Comparison of ENCODE assay signal across 1 cellular context in the genomic region with DNA sequence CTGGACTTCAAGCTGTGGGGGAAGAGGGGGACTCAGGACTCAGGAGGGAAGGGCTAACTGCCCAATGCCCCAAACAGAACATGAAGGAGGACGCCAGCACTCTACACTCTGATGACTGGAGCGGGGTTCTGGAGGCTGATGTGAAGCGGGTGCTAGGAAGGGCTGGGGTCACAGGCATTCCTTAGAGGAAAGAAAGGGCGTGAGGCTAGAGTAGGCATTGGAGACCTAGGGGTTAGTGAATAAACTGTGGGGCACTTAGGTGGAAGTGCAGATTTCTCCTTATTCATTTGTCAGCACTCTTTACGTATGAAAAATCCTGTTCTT.
TF ChIP-seq lines count a peak whose summit lies in the region.

No MANE protein-coding gene starts in this region.

TF ChIP-seq in WTC11, 78 proteins besides CTCF, POLR2A, EP300 and RAD21 (continued from another document):
- TF ChIP-seq, protein P1, sequence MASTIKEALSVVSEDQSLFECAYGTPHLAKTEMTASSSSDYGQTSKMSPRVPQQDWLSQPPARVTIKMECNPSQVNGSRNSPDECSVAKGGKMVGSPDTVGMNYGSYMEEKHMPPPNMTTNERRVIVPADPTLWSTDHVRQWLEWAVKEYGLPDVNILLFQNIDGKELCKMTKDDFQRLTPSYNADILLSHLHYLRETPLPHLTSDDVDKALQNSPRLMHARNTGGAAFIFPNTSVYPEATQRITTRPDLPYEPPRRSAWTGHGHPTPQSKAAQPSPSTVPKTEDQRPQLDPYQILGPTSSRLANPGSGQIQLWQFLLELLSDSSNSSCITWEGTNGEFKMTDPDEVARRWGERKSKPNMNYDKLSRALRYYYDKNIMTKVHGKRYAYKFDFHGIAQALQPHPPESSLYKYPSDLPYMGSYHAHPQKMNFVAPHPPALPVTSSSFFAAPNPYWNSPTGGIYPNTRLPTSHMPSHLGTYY (CRISPR knock-in tag; IDR thresholded peaks at IDR 0.05) = no peak
